Comparison of ENCODE assay signal across 8 cellular contexts in genomic region chr1:44721521-44722361, GRCh38. TPM values are rescaled to one million over a fixed set of nuclear protein-coding genes. Genes with fewer than 3 reads are reported as not detected.
DNase-seq lines count a peak whose midpoint lies in the region; ATAC-seq, FAIRE-seq and TF ChIP-seq lines count a peak whose summit lies in the region.

No MANE protein-coding gene starts in this region.

- H3K36me3 ChIP-seq in endothelial cell of umbilical vein (ENCODE audit: control insufficient read depth in 2 of 2, extremely low read depth in 1 of 2, insufficient read depth in 2 of 2, low read length in 2 of 2) (no peaks in the 10 kb centered on the region), tibial artery (no peaks in the 10 kb centered on the region)

- H3K27ac Mint-ChIP-seq in activated CD4-positive, alpha-beta T cell treated with anti-CD3 and anti-CD28 coated beads, Interleukin-2, amount 10 ng/mL, durations not matched to agents 24 days and 14 days, result peak overlapping the region; percentile 97
- peak overlapping the region; percentile 93 to 95 for H3K27ac Mint-ChIP-seq in natural killer cell

- CTCF ChIA-PET in endothelial cell of umbilical vein (lab: Charles Lee), result interaction anchor here (1.4 to 1.6 kb wide), 2 partner anchors 9 kb away, joined by 6 read pairs; partner anchors contain the start of gene RNU5D-1

- H3K4me2 ChIP-seq in endothelial cell of umbilical vein (ENCODE audit: insufficient read depth, low read length), result no peak overlapping the region

- H2AFZ ChIP-seq in endothelial cell of umbilical vein (ENCODE audit: low read depth, low read length), result no peak overlapping the region

- H3K9me3 Mint-ChIP-seq in activated CD4-positive, alpha-beta T cell treated with anti-CD3 and anti-CD28 coated beads, Interleukin-2, amount 10 ng/mL, durations not matched to agents 24 days and 14 days, result no peaks in the 10 kb centered on the region
- no peaks in the 10 kb centered on the region for H3K9me3 Mint-ChIP-seq in natural killer cell

- no peak overlapping the region for H3K4me3 ChIP-seq in endothelial cell of umbilical vein (replicated peaks in 1 of 3; ENCODE audit: insufficient read depth in 1 of 3, low read depth in 1 of 3, low read length in 3 of 3)
- peak overlapping the region in 1 of 2 donors; percentile 14 for H3K4me3 ChIP-seq in tibial artery

- H3K27ac ChIP-seq in endothelial cell of umbilical vein (ENCODE audit: insufficient read depth, low read depth, low read length) (no peak overlapping the region), tibial artery (peak overlapping the region; percentile 26 to 60)

- H3K9me3 ChIP-seq in endothelial cell of umbilical vein (replicated peaks; ENCODE audit: control insufficient read depth, insufficient read depth, low read length), result no peaks in the 10 kb centered on the region
- no peaks in the 10 kb centered on the region for H3K9me3 ChIP-seq in tibial artery

- H3K4me3 Mint-ChIP-seq in activated CD4-positive, alpha-beta T cell treated with anti-CD3 and anti-CD28 coated beads, Interleukin-2, amount 10 ng/mL, durations not matched to agents 24 days and 14 days, result peak overlapping the region; percentile 75
- peak overlapping the region; percentile 66 for H3K4me3 Mint-ChIP-seq in natural killer cell

- dilution Hi-C loops in endothelial cell of umbilical vein (cut with MboI; ENCODE audit: extremely low pct_ligation_motif_present, low sequenced_read_pairs), result no loop called here

- H4K20me1 ChIP-seq in endothelial cell of umbilical vein (replicated peaks; ENCODE audit: control insufficient read depth, extremely low read depth, insufficient read depth, low read length), result no peaks in the 10 kb centered on the region

- intact Hi-C loops in activated CD4-positive, alpha-beta T cell treated with anti-CD3 and anti-CD28 coated beads, Interleukin-2, amount 10 ng/mL, durations not matched to agents 24 days and 14 days (cut with micrococcal nuclease), result loop anchor here (1.0 to 5.0 kb wide), 4 partner anchors 9 to 966 kb away; partner anchors contain the start of genes GPBP1L1 and TMEM69
- intact Hi-C loops in endothelial cell of umbilical vein (cut with micrococcal nuclease), result no loop called here
- intact Hi-C loops in natural killer cell (cut with micrococcal nuclease), result loop anchor here (1.0 kb wide), 1 partner anchor 47 kb away; the partner anchor contains the start of genes ARMH1 and TMEM53
- intact Hi-C loops in tibial artery (cut with DNase I; ENCODE audit: low total_unique reads), result loop anchor here (10.0 kb wide), 1 partner anchor 283 kb away; no protein-coding TSS in a partner anchor

- TF ChIP-seq CTCF in endothelial cell of umbilical vein (IDR thresholded peaks at IDR 0.05; ENCODE audit: extremely low read depth in 1 of 2, insufficient read depth in 1 of 2, low read depth in 1 of 2, low read length in 2 of 2), result no peak
- TF ChIP-seq CTCF in natural killer cell (IDR thresholded peaks at IDR 0.05), result no peak
- TF ChIP-seq CTCF in tibial artery (IDR thresholded peaks at IDR 0.05), result no peak

- DNase-seq in CD1c-positive myeloid dendritic cell (ENCODE audit: extremely low spot score) (peak; percentile 97), GM19238 (ENCODE audit: insufficient read length, low spot score) (peak; percentile 74), NCI-H524 treated with DMSO at 0.1 percent for 48 hours (lab: John Stamatoyannopoulos, UW) (peak; percentile 76), endothelial cell of umbilical vein (ENCODE audit: low read depth, low spot score) (no peak), natural killer cell (peak; percentile 25), tibial artery (peak; percentile 25 to 73)
- DNase-seq in activated CD4-positive, alpha-beta T cell treated with anti-CD3 and anti-CD28 coated beads, Interleukin-2, amount 10 ng/mL, durations not matched to agents 24 days and 14 days, result peak; percentile 94

- peak; percentile 80 for ATAC-seq in HG03175 (IDR thresholded peaks at IDR 0.05; ENCODE audit: unreplicated experiment)
- peak; percentile 81 to 95 (median 89) for ATAC-seq in natural killer cell

- H3K9ac ChIP-seq in endothelial cell of umbilical vein (replicated peaks; ENCODE audit: extremely low read depth, insufficient read depth, low read length), result no peak overlapping the region

- H3K27me3 ChIP-seq in endothelial cell of umbilical vein (ENCODE audit: control insufficient read depth in 2 of 2, insufficient read depth in 2 of 2, low read length in 2 of 2) (no peaks in the 10 kb centered on the region), tibial artery (no peaks in the 10 kb centered on the region)

- H3K4me1 ChIP-seq in endothelial cell of umbilical vein (ENCODE audit: control insufficient read depth, extremely low read depth, insufficient read depth, low read length) (no peaks in the 10 kb centered on the region), tibial artery (peaks cover 0 to 2% (median 0%) of the 10 kb centered on the region in 4 donors)

- TF ChIP-seq POLR2A in endothelial cell of umbilical vein (IDR thresholded peaks at IDR 0.05; ENCODE audit: low read depth, low read length), result peak; percentile 99

- H3K9me1 ChIP-seq in endothelial cell of umbilical vein (replicated peaks; ENCODE audit: control insufficient read depth, extremely low read depth, insufficient read depth, low read length), result no peaks in the 10 kb centered on the region

- peaks cover 69% of the 10 kb centered on the region for H3K4me1 Mint-ChIP-seq in activated CD4-positive, alpha-beta T cell treated with anti-CD3 and anti-CD28 coated beads, Interleukin-2, amount 10 ng/mL, durations not matched to agents 24 days and 14 days
- peaks cover 41 to 49% of the 10 kb centered on the region in 2 donors for H3K4me1 Mint-ChIP-seq in natural killer cell

- H3K27me3 Mint-ChIP-seq in activated CD4-positive, alpha-beta T cell treated with anti-CD3 and anti-CD28 coated beads, Interleukin-2, amount 10 ng/mL, durations not matched to agents 24 days and 14 days, result no peaks in the 10 kb centered on the region
- no peaks in the 10 kb centered on the region for H3K27me3 Mint-ChIP-seq in natural killer cell (ENCODE audit: low read depth in 2 of 2)

- POLR2A ChIA-PET in endothelial cell of umbilical vein (lab: Charles Lee), result interaction anchor here (0.7 to 1.5 kb wide), 4 partner anchors 9 to 98 kb away, joined by 3 to 11 read pairs (median 4); partner anchors contain the start of gene RNU5D-1

- peak; percentile 8 for FAIRE-seq in endothelial cell of umbilical vein (lab: Jason Lieb, UNC)

- H3K79me2 ChIP-seq in endothelial cell of umbilical vein (ENCODE audit: control insufficient read depth, insufficient read depth, low read length), result no peaks in the 10 kb centered on the region

- H3K36me3 Mint-ChIP-seq in activated CD4-positive, alpha-beta T cell treated with anti-CD3 and anti-CD28 coated beads, Interleukin-2, amount 10 ng/mL, durations not matched to agents 24 days and 14 days (ENCODE audit: low read depth), result peaks cover 17% of the 10 kb centered on the region
- no peaks in the 10 kb centered on the region for H3K36me3 Mint-ChIP-seq in natural killer cell

- TSS peak; percentile 100 for BruUV-seq in endothelial cell of umbilical vein (replicated peaks; lab: Mats Ljungman, UMichigan)

RNA-seq across cellular contexts. Expression of gene RNU5D-1, which starts 9.2 kb away (rescaled TPM):
- not detected in 2 replicates for total RNA-seq in activated CD4-positive, alpha-beta T cell treated with anti-CD3 and anti-CD28 coated beads, Interleukin-2, amount 10 ng/mL, durations not matched to agents 24 days and 14 days
- total RNA-seq in endothelial cell of umbilical vein (not detected in 2 replicates), natural killer cell (not detected)
- not detected in 2 replicates for polyA plus RNA-seq in endothelial cell of umbilical vein
- not detected in 2 replicates for polyA plus RNA-seq in endothelial cell of umbilical vein (2011; cell fraction: cytosol; rRNA removed)
- polyA plus RNA-seq in endothelial cell of umbilical vein (2011; cell fraction: nucleus; rRNA removed), result under 0.01 TPM in 1 of 2 replicates, not detected in the other
- not detected in 2 replicates for polyA plus RNA-seq in endothelial cell of umbilical vein (2012)
- polyA minus RNA-seq in endothelial cell of umbilical vein, result under 0.01 TPM in 2 replicates
- 827 TPM for polyA minus RNA-seq in endothelial cell of umbilical vein (2011; cell fraction: cytosol; rRNA and poly(A)+ RNA removed)
- polyA minus RNA-seq in endothelial cell of umbilical vein (2011; cell fraction: nucleus; rRNA and poly(A)+ RNA removed), result under 0.01 TPM in 2 replicates

RNA-seq across cellular contexts. Expression of gene KIF2C, which starts 17.9 kb away (rescaled TPM):
- 78.1 and 82.7 TPM in 2 replicates for total RNA-seq in activated CD4-positive, alpha-beta T cell treated with anti-CD3 and anti-CD28 coated beads, Interleukin-2, amount 10 ng/mL, durations not matched to agents 24 days and 14 days
- total RNA-seq in endothelial cell of umbilical vein, result 44.3 and 53.7 TPM in 2 replicates
- 20.7 and 27.1 TPM in 2 replicates for polyA plus RNA-seq in endothelial cell of umbilical vein
- polyA plus RNA-seq in endothelial cell of umbilical vein (2011; cell fraction: cytosol; rRNA removed), result 34.6 and 38.3 TPM in 2 replicates
- polyA plus RNA-seq in endothelial cell of umbilical vein (2011; cell fraction: nucleus; rRNA removed), result 62.1 and 84.1 TPM in 2 replicates
- polyA plus RNA-seq in endothelial cell of umbilical vein (2012), result 12.8 and 33.8 TPM in 2 replicates
- 29.5 and 34.5 TPM in 2 replicates for polyA minus RNA-seq in endothelial cell of umbilical vein
- polyA minus RNA-seq in endothelial cell of umbilical vein (2011; cell fraction: cytosol; rRNA and poly(A)+ RNA removed), result 54.4 TPM
- 13.9 and 23.8 TPM in 2 replicates for polyA minus RNA-seq in endothelial cell of umbilical vein (2011; cell fraction: nucleus; rRNA and poly(A)+ RNA removed)
- total RNA-seq in natural killer cell, result 1 to 10 TPM in 1 of 3 donors, under 1 TPM in 2; 0.59 to 1.3 (median 0.93) TPM

RNA-seq across cellular contexts. Expression of gene ARMH1, which starts 47.2 kb away (rescaled TPM):
- total RNA-seq in activated CD4-positive, alpha-beta T cell treated with anti-CD3 and anti-CD28 coated beads, Interleukin-2, amount 10 ng/mL, durations not matched to agents 24 days and 14 days, result 133 and 137 TPM in 2 replicates
- total RNA-seq in endothelial cell of umbilical vein, result not detected in 2 replicates
- 0.17 and 0.48 TPM in 2 replicates for polyA plus RNA-seq in endothelial cell of umbilical vein
- not detected in 2 replicates for polyA plus RNA-seq in endothelial cell of umbilical vein (2011; cell fraction: cytosol; rRNA removed)
- 0.92 and 3.2 TPM in 2 replicates for polyA plus RNA-seq in endothelial cell of umbilical vein (2011; cell fraction: nucleus; rRNA removed)
- not detected in 2 replicates for polyA plus RNA-seq in endothelial cell of umbilical vein (2012)
- polyA minus RNA-seq in endothelial cell of umbilical vein, result 0.45 TPM in 1 of 2 replicates, not detected in the other
- polyA minus RNA-seq in endothelial cell of umbilical vein (2011; cell fraction: cytosol; rRNA and poly(A)+ RNA removed), result 1.4 TPM
- polyA minus RNA-seq in endothelial cell of umbilical vein (2011; cell fraction: nucleus; rRNA and poly(A)+ RNA removed), result not detected in 2 replicates
- 10 to 100 TPM in 1 of 3 donors, 1 to 10 TPM in 2; 1.5 to 25.5 (median 5.0) TPM for total RNA-seq in natural killer cell

RNA-seq across cellular contexts. Expression of gene TMEM53, which starts 47.5 kb away (rescaled TPM):
- 4.5 and 5.1 TPM in 2 replicates for total RNA-seq in activated CD4-positive, alpha-beta T cell treated with anti-CD3 and anti-CD28 coated beads, Interleukin-2, amount 10 ng/mL, durations not matched to agents 24 days and 14 days
- total RNA-seq in endothelial cell of umbilical vein, result 5.3 and 5.7 TPM in 2 replicates
- 16.5 and 24.7 TPM in 2 replicates for polyA plus RNA-seq in endothelial cell of umbilical vein
- polyA plus RNA-seq in endothelial cell of umbilical vein (2011; cell fraction: cytosol; rRNA removed), result 7.4 and 8.7 TPM in 2 replicates
- 3.3 and 3.9 TPM in 2 replicates for polyA plus RNA-seq in endothelial cell of umbilical vein (2011; cell fraction: nucleus; rRNA removed)
- polyA plus RNA-seq in endothelial cell of umbilical vein (2012), result 3.5 and 5.3 TPM in 2 replicates
- polyA minus RNA-seq in endothelial cell of umbilical vein, result 6.2 and 8.2 TPM in 2 replicates
- 11.6 TPM for polyA minus RNA-seq in endothelial cell of umbilical vein (2011; cell fraction: cytosol; rRNA and poly(A)+ RNA removed)
- polyA minus RNA-seq in endothelial cell of umbilical vein (2011; cell fraction: nucleus; rRNA and poly(A)+ RNA removed), result 1.5 and 1.8 TPM in 2 replicates
- total RNA-seq in natural killer cell, result 1 to 10 TPM; 2.2 to 3.8 (median 3.3) TPM

RNA-seq across cellular contexts. Expression of gene RPS8, which starts 53.6 kb away (rescaled TPM):
- 2,376 and 2,377 TPM in 2 replicates for total RNA-seq in activated CD4-positive, alpha-beta T cell treated with anti-CD3 and anti-CD28 coated beads, Interleukin-2, amount 10 ng/mL, durations not matched to agents 24 days and 14 days
- total RNA-seq in endothelial cell of umbilical vein (1,842 and 1,896 TPM in 2 replicates), natural killer cell (1,000 to 10,000 TPM in 2 of 3 donors, 100 to 1,000 TPM in 1; 848 to 1,092 (median 1,009) TPM)
- 1,808 and 2,306 TPM in 2 replicates for polyA plus RNA-seq in endothelial cell of umbilical vein
- 3,283 and 3,531 TPM in 2 replicates for polyA plus RNA-seq in endothelial cell of umbilical vein (2011; cell fraction: cytosol; rRNA removed)
- 932 and 975 TPM in 2 replicates for polyA plus RNA-seq in endothelial cell of umbilical vein (2011; cell fraction: nucleus; rRNA removed)
- polyA plus RNA-seq in endothelial cell of umbilical vein (2012), result 2,261 and 2,441 TPM in 2 replicates
- polyA minus RNA-seq in endothelial cell of umbilical vein, result 588 and 642 TPM in 2 replicates
- polyA minus RNA-seq in endothelial cell of umbilical vein (2011; cell fraction: cytosol; rRNA and poly(A)+ RNA removed), result 729 TPM
- polyA minus RNA-seq in endothelial cell of umbilical vein (2011; cell fraction: nucleus; rRNA and poly(A)+ RNA removed), result 116 and 129 TPM in 2 replicates

Comparison
In these comparisons a context has a peak if more than half of its experiments do, and no peak if none do; other contexts are left out.
1. RNA of gene KIF2C, which starts 17.9 kb away (total RNA-seq): 78.1 to 82.7 TPM in activated CD4-positive, alpha-beta T cell treated with anti-CD3 and anti-CD28 coated beads, Interleukin-2, amount 10 ng/mL, durations not matched to agents 24 days and 14 days and 44.3 to 53.7 TPM in endothelial cell of umbilical vein; 0.59 to 1.3 TPM in natural killer cell; every median in the first group is over 10 times any median in the second.